ENCODE assay signal across 8 cellular contexts in the genomic region with DNA sequence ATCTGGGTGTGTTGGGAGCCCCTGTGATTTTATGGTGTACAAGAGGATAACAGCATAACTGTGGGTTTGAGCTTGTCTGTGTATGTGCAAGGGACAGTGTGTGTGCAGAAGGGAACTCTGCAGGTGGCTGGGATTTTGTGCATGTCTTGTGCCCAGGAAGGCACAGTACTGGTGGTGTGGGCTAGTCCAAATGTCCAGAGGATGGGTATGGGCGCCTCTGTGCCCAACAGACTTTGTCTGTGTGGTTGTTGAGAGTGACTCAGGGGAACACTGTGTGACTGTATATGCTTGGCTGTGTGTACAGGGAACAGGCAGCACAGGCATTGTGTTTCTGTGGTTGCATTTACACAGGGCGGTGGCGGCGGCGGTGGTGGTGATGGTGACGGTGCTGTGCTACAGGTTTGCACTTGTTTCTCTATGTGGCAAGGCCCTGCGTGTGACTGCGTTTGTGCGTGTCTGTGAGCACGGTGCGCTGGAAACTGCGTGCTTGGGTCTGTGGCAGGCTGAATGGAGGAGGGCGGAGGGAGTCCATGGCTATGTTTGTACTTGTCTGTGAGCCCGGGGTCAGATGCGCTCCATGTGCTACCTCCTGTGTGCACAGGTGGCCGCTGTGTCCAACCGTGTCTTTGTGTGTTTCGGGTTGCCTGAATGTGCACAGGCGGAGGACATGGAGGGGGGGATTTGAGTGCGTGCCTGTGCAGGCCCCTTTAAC. TPM values are rescaled to one million over a fixed set of nuclear protein-coding genes. Genes with fewer than 3 reads are reported as not detected.
DNase-seq lines count a peak whose midpoint lies in the region; ATAC-seq and TF ChIP-seq lines count a peak whose summit lies in the region.

No MANE protein-coding gene starts in this region.

- H3K9ac ChIP-seq in Loucy (ENCODE audit: low read depth, low read length, poor library complexity, severe bottlenecking): peak overlapping the region; percentile 79

- no peaks in the 10 kb centered on the region for H3K36me3 Mint-ChIP-seq in neural crest cell (ENCODE audit: low read depth)

- intact Hi-C loops in uterus (cut with DNase I; ENCODE audit: low total_unique reads): loop anchor here (10.0 kb wide), 1 partner anchor 82 kb away; a partner anchor contains a TSS

- H4K20me1 ChIP-seq in Loucy (ENCODE audit: insufficient read depth, low read length, poor library complexity, severe bottlenecking): no peaks in the 10 kb centered on the region

- H3K27me3 ChIP-seq in Loucy (ENCODE audit: insufficient read depth, low read length, poor library complexity, severe bottlenecking) (no peaks in the 10 kb centered on the region), uterus (no peaks in the 10 kb centered on the region)

- H3K9me3 Mint-ChIP-seq in neural crest cell: no peaks in the 10 kb centered on the region

- ATAC-seq in GM18517 (IDR thresholded peaks at IDR 0.05; ENCODE audit: unreplicated experiment): no peak

- H3K27me3 Mint-ChIP-seq in neural crest cell (ENCODE audit: low read depth): peaks cover 3% of the 10 kb centered on the region

- H3K27ac ChIP-seq in caudate nucleus (ENCODE audit: low read depth, low read length): peak overlapping the region; percentile 79
- H3K27ac ChIP-seq in uterus: peak overlapping the region; percentile 65 to 96

- TF ChIP-seq POLR2A in uterus (IDR thresholded peaks at IDR 0.05): no peak

- H3K36me3 ChIP-seq in Loucy (ENCODE audit: insufficient read depth, low read length) (no peaks in the 10 kb centered on the region), uterus (no peaks in the 10 kb centered on the region)

- H2AFZ ChIP-seq in Loucy (ENCODE audit: low read length): no peak overlapping the region

- H3K27ac Mint-ChIP-seq in neural crest cell (ENCODE audit: unreplicated experiment): peak overlapping the region; percentile 93

- H3K4me1 Mint-ChIP-seq in neural crest cell: peaks cover 85% of the 10 kb centered on the region

- DNase-seq in activated CD4-positive, CD25-positive, alpha-beta regulatory T cell treated with anti-CD3 and anti-CD28 coated beads, Interleukin-2, amount 50 U/mL, for 16 hours (ENCODE audit: low read depth, low spot score): peak; percentile 35
- DNase-seq in caudate nucleus (lab: John Stamatoyannopoulos, UW) (peak in 7 of 61 donors; percentile 21 to 78 (median 39)), neural crest cell (ENCODE audit: low read depth, low spot score) (no peak), uterus (no peak), foreskin melanocyte (no peak), midbrain (lab: John Stamatoyannopoulos, UW) (no peak)

- H3K9me2 ChIP-seq in Loucy (replicated peaks; ENCODE audit: low read depth, low read length): no peaks in the 10 kb centered on the region

- peaks cover 84% of the 10 kb centered on the region for H3K4me1 ChIP-seq in Loucy (ENCODE audit: insufficient read depth, low read length, poor library complexity, severe bottlenecking)
- peaks cover 5 to 53% of the 10 kb centered on the region in 2 donors for H3K4me1 ChIP-seq in uterus

- TF ChIP-seq CTCF in Loucy (conservative IDR thresholded peaks at IDR 0.05; ENCODE audit: low read length) (no peak), neural crest cell (conservative IDR thresholded peaks at IDR 0.05) (no peak), uterus (IDR thresholded peaks at IDR 0.05) (no peak)

- H3K4me3 ChIP-seq in Loucy (ENCODE audit: low read length, poor library complexity, severe bottlenecking) (peak overlapping the region; percentile 71), uterus (no peak overlapping the region)

- H3K4me2 ChIP-seq in Loucy (ENCODE audit: low read depth, low read length, poor library complexity, severe bottlenecking): peak overlapping the region; percentile 88

- H3K9me3 ChIP-seq in Loucy (ENCODE audit: insufficient read depth, low read depth, low read length) (no peaks in the 10 kb centered on the region), uterus (no peaks in the 10 kb centered on the region)

- H3K4me3 Mint-ChIP-seq in neural crest cell: peak overlapping the region; percentile 48

- H3F3A ChIP-seq in Loucy (ENCODE audit: low read depth): no peaks in the 10 kb centered on the region

- peaks cover 24% of the 10 kb centered on the region; the same call in 1 of the 2 replicates for H3K79me2 ChIP-seq in Loucy (ENCODE audit: insufficient read depth, low read length)

RNA-seq across cellular contexts. Expression of a gene that starts 32.3 kb away (rescaled TPM):
- total RNA-seq in neural crest cell (81.9 and 83.1 TPM in 2 replicates), uterus (100 to 1,000 TPM in 1 of 4 donors, 10 to 100 TPM in 3; 27.2 to 178 (median 41.1) TPM)
